In genomic region chr1:14929547-14930223, GRCh38 we compare ENCODE assay signal across 9 cellular contexts.
DNase-seq lines count a peak whose midpoint lies in the region; ATAC-seq, FAIRE-seq and TF ChIP-seq lines count a peak whose summit lies in the region.
"Had no signal": no experiment of that assay in that cellular context is flagged by ENCODE, and none has a peak within 500 bp of the region (broad histone marks: within the 10 kb centered on the region; RNA-seq: fewer than 3 reads in every experiment).

No MANE protein-coding gene starts in this region.

- H3K4me3 Mint-ChIP-seq in MCF 10A (ENCODE audit: unreplicated experiment) = no peak overlapping the region

- DNase-seq in breast epithelium (ENCODE audit: low spot score in 2 of 2) = peak in 1 of 2 donors; percentile 64
- no peak for DNase-seq in MCF 10A (ENCODE audit: unreplicated experiment)
- peak; percentile 57 to 90 (median 73) for DNase-seq in K562 (ENCODE audit: extremely low read depth in 1 of 4, low spot score in 3 of 4)
- peak in 1 of 2 donors; percentile 57 for DNase-seq in left lung
- no peak for DNase-seq in RWPE1 (ENCODE audit: low spot score)
- DNase-seq in NCI-H128 (lab: John Stamatoyannopoulos, UW; ENCODE audit: unreplicated experiment) = no peak
- no peak for DNase-seq in urothelium cell line (ENCODE audit: low spot score)

- H3K9me1 ChIP-seq in K562 (ENCODE audit: control insufficient read depth, insufficient read depth, low read length) = no peaks in the 10 kb centered on the region

- FAIRE-seq in K562 (lab: Jason Lieb, UNC) (peak; percentile 93), urothelium cell line (lab: Jason Lieb, UNC) (no peak)

- H3K9me3 ChIP-seq in breast epithelium = no peaks in the 10 kb centered on the region
- H3K9me3 ChIP-seq in K562 (replicated peaks; ENCODE audit: control insufficient read depth, insufficient read depth, low read depth, low read length) = no peaks in the 10 kb centered on the region
- no peaks in the 10 kb centered on the region for H3K9me3 ChIP-seq in left lung

- CTCF ChIA-PET in MCF 10A (lab: Yijun Ruan, JAX) = no interaction called here
- CTCF ChIA-PET in K562 (lab: Yijun Ruan, JAX; ENCODE audit: low intra/inter-chr PET ratio) = no interaction called here
- CTCF ChIA-PET in RWPE1 (lab: Yijun Ruan, JAX) = interaction anchor here (0.5 to 0.7 kb wide), 3 partner anchors 116 to 360 kb away, joined by 3 read pairs; no protein-coding TSS in a partner anchor

- H3K9me3 Mint-ChIP-seq in MCF 10A (ENCODE audit: unreplicated experiment) = no peaks in the 10 kb centered on the region

- no peak overlapping the region; the same call in 1 of the 2 replicates for H2AFZ ChIP-seq in K562 (ENCODE audit: low read depth, low read length)

- H3K4me3 ChIP-seq in breast epithelium (peak overlapping the region in 1 of 3 donors; percentile 41), K562 (no peak overlapping the region), left lung (no peak overlapping the region)

- H3K4me2 ChIP-seq in K562 (ENCODE audit: insufficient read depth, low read length) = peak overlapping the region; percentile 60
- H3K4me2 ChIP-seq: KMS-11 had no signal

- peaks cover 12% of the 10 kb centered on the region for H3K4me1 Mint-ChIP-seq in MCF 10A (ENCODE audit: insufficient read depth, unreplicated experiment)

- intact Hi-C loops in breast epithelium (cut with DNase I; ENCODE audit: low total_unique reads) = loop anchor here (5.0 kb wide), 1 partner anchor 1278 kb away; no protein-coding TSS in a partner anchor
- intact Hi-C loops in MCF 10A (cut with micrococcal nuclease) = no loop called here
- intact Hi-C loops in K562 (cut with micrococcal nuclease) = loop anchor here (5.0 kb wide), 3 partner anchors 43 to 152 kb away; no protein-coding TSS in a partner anchor
- intact Hi-C loops in left lung (cut with DNase I) = loop anchor here in 1 of 2 donors (5.0 kb wide), 1 partner anchor 93 kb away; no protein-coding TSS in a partner anchor

- in situ Hi-C loops in K562 (cut with MboI) = loop anchor here (5.0 kb wide), 1 partner anchor 93 kb away; no protein-coding TSS in a partner anchor

- POLR2A ChIA-PET in MCF 10A (lab: Yijun Ruan, JAX) = no interaction called here
- POLR2A ChIA-PET in K562 (lab: Yijun Ruan, JAX) = interaction anchor here (0.6 to 1.5 kb wide), 4 partner anchors 11 to 210 kb away, joined by 3 to 5 read pairs (median 4); no protein-coding TSS in a partner anchor
- POLR2A ChIA-PET in RWPE1 (lab: Yijun Ruan, JAX; ENCODE audit: low non-redundant PET) = no interaction called here

- no peaks in the 10 kb centered on the region for H3K27me3 Mint-ChIP-seq in MCF 10A (ENCODE audit: insufficient read depth, unreplicated experiment)

- peak overlapping the region; percentile 73 to 80 for H3K27ac ChIP-seq in breast epithelium
- peak overlapping the region; percentile 54; the same call in 2 of the 3 replicates for H3K27ac ChIP-seq in K562 (ENCODE audit: extremely low read depth, low read depth, low read length)
- H3K27ac ChIP-seq in left lung = peak overlapping the region in 1 of 2 donors; percentile 19
- no peak overlapping the region for H3K27ac ChIP-seq in RWPE1
- H3K27ac ChIP-seq: KMS-11 had no signal

- ATAC-seq in K562 (peak; percentile 85), left lung (peak; percentile 82), HG03354 (IDR thresholded peaks at IDR 0.05; ENCODE audit: poor library complexity, severe bottlenecking, unreplicated experiment) (no peak)

- 46% methylated on average over 21 of the region's 21 CpGs for WGBS in K562 (ENCODE audit: insufficient coverage, low coverage, missing lambda C conversion rate)

- no peak overlapping the region for H3K27ac Mint-ChIP-seq in MCF 10A (ENCODE audit: low read depth, unreplicated experiment)

- H4K20me1 ChIP-seq in K562 (replicated peaks; ENCODE audit: control insufficient read depth, insufficient read depth, low read length) = peaks cover 25% of the 10 kb centered on the region

- peaks cover 0 to 18% of the 10 kb centered on the region in 2 donors for H3K4me1 ChIP-seq in breast epithelium
- H3K4me1 ChIP-seq in K562 (replicated peaks in 1 of 2; ENCODE audit: control insufficient read depth in 2 of 2, insufficient read depth in 2 of 2, low read length in 2 of 2) = peaks cover 38 to 50% of the 10 kb centered on the region in 2 experiments
- H3K4me1 ChIP-seq in left lung = peaks cover 20 to 24% of the 10 kb centered on the region in 2 donors

- no peaks in the 10 kb centered on the region for H3K36me3 ChIP-seq in breast epithelium
- peaks cover 12% of the 10 kb centered on the region; the same call in 1 of the 3 replicates for H3K36me3 ChIP-seq in K562 (ENCODE audit: control insufficient read depth, insufficient read depth, low read length)
- H3K36me3 ChIP-seq in left lung = no peaks in the 10 kb centered on the region

- H3K27me3 ChIP-seq in breast epithelium (no peaks in the 10 kb centered on the region), K562 (ENCODE audit: control insufficient read depth in 2 of 2, insufficient read depth in 2 of 2, low read length in 2 of 2) (no peaks in the 10 kb centered on the region), left lung (peaks cover 0 to 25% of the 10 kb centered on the region in 2 donors)

- no peak for TF ChIP-seq POLR2A in breast epithelium (IDR thresholded peaks at IDR 0.05)
- no peak for TF ChIP-seq POLR2A in K562 (conservative IDR thresholded peaks at IDR 0.05)

- TF ChIP-seq RAD21 in K562 (CRISPR knock-in tag; conservative IDR thresholded peaks at IDR 0.05 in 1 of 2, IDR thresholded peaks at IDR 0.05 in 1 of 2) = no peak

- H3K9ac ChIP-seq in K562 (ENCODE audit: insufficient read depth in 1 of 2, low read depth in 2 of 2, low read length in 2 of 2) = peak overlapping the region; percentile 3 to 40; a peak in 3 of 4 replicates
- H3K9ac ChIP-seq: KMS-11 had no signal

- H3K79me2 ChIP-seq in K562 (ENCODE audit: control insufficient read depth, insufficient read depth, low read length) = peaks cover 57% of the 10 kb centered on the region

- BruUV-seq in MCF 10A (replicated peaks; lab: Mats Ljungman, UMichigan) = no TSS peak
- no TSS peak for BruUV-seq in K562 (replicated peaks; lab: Mats Ljungman, UMichigan)

- no peak for TF ChIP-seq CTCF in breast epithelium (IDR thresholded peaks at IDR 0.05)
- no peak for TF ChIP-seq CTCF in MCF 10A (IDR thresholded peaks at IDR 0.05; ENCODE audit: unreplicated experiment)
- no peak for TF ChIP-seq CTCF in K562 (IDR thresholded peaks at IDR 0.05 in 2 of 3, conservative IDR thresholded peaks at IDR 0.05 in 1 of 3; ENCODE audit: insufficient read depth in 2 of 3, low read depth in 1 of 3, low read length in 3 of 3)
- TF ChIP-seq CTCF in left lung (IDR thresholded peaks at IDR 0.05) = no peak
- TF ChIP-seq CTCF in RWPE1 (conservative IDR thresholded peaks at IDR 0.05; ENCODE audit: low read depth) = no peak

- no peaks in the 10 kb centered on the region for H3K36me3 Mint-ChIP-seq in MCF 10A (ENCODE audit: insufficient read depth, unreplicated experiment)

- peak; percentile 59; the same call in 1 of the 2 replicates for TF ChIP-seq EP300 in K562 (IDR thresholded peaks at IDR 0.05; ENCODE audit: low read length)

TF ChIP-seq in K562, 482 proteins besides CTCF, POLR2A, EP300 and RAD21 (continues in another document):
- TF ChIP-seq ZNF717 (CRISPR knock-in tag; IDR thresholded peaks at IDR 0.05) = no peak
- no peak for TF ChIP-seq ZFP1 (CRISPR knock-in tag; IDR thresholded peaks at IDR 0.05)
- no peak for TF ChIP-seq ZNF766 (CRISPR knock-in tag; conservative IDR thresholded peaks at IDR 0.05)
- no peak for TF ChIP-seq MBD2 (IDR thresholded peaks at IDR 0.05; ENCODE audit: borderline replicate concordance, low read depth)
- TF ChIP-seq, protein P1, sequence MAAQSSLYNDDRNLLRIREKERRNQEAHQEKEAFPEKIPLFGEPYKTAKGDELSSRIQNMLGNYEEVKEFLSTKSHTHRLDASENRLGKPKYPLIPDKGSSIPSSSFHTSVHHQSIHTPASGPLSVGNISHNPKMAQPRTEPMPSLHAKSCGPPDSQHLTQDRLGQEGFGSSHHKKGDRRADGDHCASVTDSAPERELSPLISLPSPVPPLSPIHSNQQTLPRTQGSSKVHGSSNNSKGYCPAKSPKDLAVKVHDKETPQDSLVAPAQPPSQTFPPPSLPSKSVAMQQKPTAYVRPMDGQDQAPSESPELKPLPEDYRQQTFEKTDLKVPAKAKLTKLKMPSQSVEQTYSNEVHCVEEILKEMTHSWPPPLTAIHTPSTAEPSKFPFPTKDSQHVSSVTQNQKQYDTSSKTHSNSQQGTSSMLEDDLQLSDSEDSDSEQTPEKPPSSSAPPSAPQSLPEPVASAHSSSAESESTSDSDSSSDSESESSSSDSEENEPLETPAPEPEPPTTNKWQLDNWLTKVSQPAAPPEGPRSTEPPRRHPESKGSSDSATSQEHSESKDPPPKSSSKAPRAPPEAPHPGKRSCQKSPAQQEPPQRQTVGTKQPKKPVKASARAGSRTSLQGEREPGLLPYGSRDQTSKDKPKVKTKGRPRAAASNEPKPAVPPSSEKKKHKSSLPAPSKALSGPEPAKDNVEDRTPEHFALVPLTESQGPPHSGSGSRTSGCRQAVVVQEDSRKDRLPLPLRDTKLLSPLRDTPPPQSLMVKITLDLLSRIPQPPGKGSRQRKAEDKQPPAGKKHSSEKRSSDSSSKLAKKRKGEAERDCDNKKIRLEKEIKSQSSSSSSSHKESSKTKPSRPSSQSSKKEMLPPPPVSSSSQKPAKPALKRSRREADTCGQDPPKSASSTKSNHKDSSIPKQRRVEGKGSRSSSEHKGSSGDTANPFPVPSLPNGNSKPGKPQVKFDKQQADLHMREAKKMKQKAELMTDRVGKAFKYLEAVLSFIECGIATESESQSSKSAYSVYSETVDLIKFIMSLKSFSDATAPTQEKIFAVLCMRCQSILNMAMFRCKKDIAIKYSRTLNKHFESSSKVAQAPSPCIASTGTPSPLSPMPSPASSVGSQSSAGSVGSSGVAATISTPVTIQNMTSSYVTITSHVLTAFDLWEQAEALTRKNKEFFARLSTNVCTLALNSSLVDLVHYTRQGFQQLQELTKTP (IDR thresholded peaks at IDR 0.05; ENCODE audit: low read depth in 1 of 2, partially characterized antibody in 2 of 2) = no peak
- no peak for TF ChIP-seq NFE2L1 (tag; IDR thresholded peaks at IDR 0.05; ENCODE audit: borderline replicate concordance, low read depth)
- TF ChIP-seq SMARCA4 (IDR thresholded peaks at IDR 0.05) = peak; percentile 84
- TF ChIP-seq HDAC8 (tag; IDR thresholded peaks at IDR 0.05) = no peak
- no peak for TF ChIP-seq HNRNPK (IDR thresholded peaks at IDR 0.05; ENCODE audit: low read depth, low read length, poor library complexity, severe bottlenecking)
- no peak for TF ChIP-seq TCF7 (IDR thresholded peaks at IDR 0.05; ENCODE audit: borderline replicate concordance)
- no peak for TF ChIP-seq ZNF311 (CRISPR knock-in tag; IDR thresholded peaks at IDR 0.05)
- TF ChIP-seq ZNF507 (tag; conservative IDR thresholded peaks at IDR 0.05) = no peak
- no peak for TF ChIP-seq PYGO2 (tag; IDR thresholded peaks at IDR 0.05)
- no peak for TF ChIP-seq NCOA6 (IDR thresholded peaks at IDR 0.05)
- no peak for TF ChIP-seq EWSR1 (IDR thresholded peaks at IDR 0.05; ENCODE audit: borderline replicate concordance, low read depth, partially characterized antibody)
- no peak for TF ChIP-seq SAP30 (IDR thresholded peaks at IDR 0.05; ENCODE audit: borderline replicate concordance, insufficient read depth, low read depth, low read length, poor library complexity, severe bottlenecking)

Comparison
In these comparisons a context has a peak if more than half of its experiments do, and no peak if none do; other contexts are left out.
1. DNase-seq: peak in K562 (4 of 4); none in MCF 10A (single experiment), RWPE1 (single experiment), NCI-H128 (single experiment) and urothelium cell line (single experiment).